Comparison of ENCODE assay signal across 19 cellular contexts in the genomic region with DNA sequence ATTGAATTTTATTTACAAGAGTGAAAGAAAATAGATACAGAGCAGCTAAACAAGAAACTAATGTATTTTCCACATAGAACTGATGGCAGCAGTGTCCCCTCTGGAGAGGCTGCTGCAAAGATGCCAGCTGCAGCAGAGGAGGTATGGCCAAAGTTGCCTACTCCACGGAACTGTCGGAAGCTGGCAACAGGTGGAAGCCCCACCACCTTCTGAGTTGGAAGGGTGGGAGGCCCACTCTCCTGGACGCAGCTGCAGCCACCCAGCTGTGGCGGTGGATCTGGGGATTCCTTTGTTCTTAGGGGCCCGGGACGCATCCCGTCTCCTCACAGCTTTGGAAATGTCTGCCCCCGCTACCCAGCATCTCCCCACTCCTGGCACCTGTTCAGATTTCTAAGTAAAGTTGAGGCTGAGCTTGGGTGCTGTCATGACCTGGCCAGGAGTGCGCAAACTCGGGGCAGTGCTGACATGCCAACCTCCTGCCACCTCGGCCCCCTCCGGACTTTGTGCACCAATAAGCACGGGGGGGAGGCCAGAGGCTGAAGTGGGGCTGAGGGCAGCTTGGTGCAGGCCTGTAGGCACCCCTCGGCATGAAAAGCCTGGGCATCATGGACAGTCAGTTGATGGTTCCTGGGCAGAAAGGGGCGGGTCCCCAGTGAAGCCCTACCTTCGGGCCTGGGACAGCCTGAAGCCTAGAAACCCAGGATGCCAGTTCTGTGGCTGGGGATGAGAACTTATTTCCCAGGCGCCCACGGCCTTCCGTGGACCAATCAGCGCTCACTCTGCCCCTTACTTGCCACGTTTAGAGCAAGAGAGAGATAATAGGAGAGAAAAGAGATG.
"Had no signal": no experiment of that assay in that cellular context is flagged by ENCODE, and none has a peak within 500 bp of the region (broad histone marks: within the 10 kb centered on the region; RNA-seq: fewer than 3 reads in every experiment).

No MANE protein-coding gene starts in this region.

- H3K36me3 Mint-ChIP-seq: type B pancreatic cell had no signal

- H3K9me3 ChIP-seq: gastrocnemius medialis, neutrophil, thoracic aorta had no signal

- H3K4me1 Mint-ChIP-seq: naive thymus-derived CD4-positive, alpha-beta T cell; nephron progenitor cell had no signal

- ATAC-seq: effector memory CD8-positive, alpha-beta T cell; gastrocnemius medialis; heart right ventricle; left lobe of liver; naive thymus-derived CD4-positive, alpha-beta T cell had no signal

- H3K4me3 Mint-ChIP-seq: effector memory CD8-positive, alpha-beta T cell; naive thymus-derived CD4-positive, alpha-beta T cell; nephron progenitor cell; type B pancreatic cell had no signal

- H3K27ac ChIP-seq: epithelial cell of prostate, esophagus muscularis mucosa, gastrocnemius medialis, heart right ventricle, neutrophil, stomach, thoracic aorta had no signal

- H3K27ac Mint-ChIP-seq: effector memory CD8-positive, alpha-beta T cell; naive thymus-derived CD4-positive, alpha-beta T cell; nephron progenitor cell; type B pancreatic cell had no signal

- H3K27me3 ChIP-seq: esophagus muscularis mucosa, gastrocnemius medialis, heart right ventricle, neutrophil, stomach had no signal

- H3K36me3 ChIP-seq: esophagus muscularis mucosa, gastrocnemius medialis, heart right ventricle, neutrophil, stomach, thoracic aorta had no signal

- H3K27me3 Mint-ChIP-seq: effector memory CD8-positive, alpha-beta T cell; naive thymus-derived CD4-positive, alpha-beta T cell; type B pancreatic cell had no signal

- DNase-seq: central memory CD4-positive, alpha-beta T cell; effector memory CD8-positive, alpha-beta T cell; gastrocnemius medialis; hypothalamus; mesenchymal stem cell; naive thymus-derived CD4-positive, alpha-beta T cell; small intestine; stimulated activated CD4-positive, alpha-beta T cell treated with anti-CD3 and anti-CD28 coated beads, Interleukin-2, amount 100 ng/mL, for 48 hours; stomach; substantia nigra had no signal

- H3K4me3 ChIP-seq: esophagus muscularis mucosa, gastrocnemius medialis, heart right ventricle, lung, stomach, thoracic aorta had no signal

- H3K4me1 ChIP-seq: esophagus muscularis mucosa, gastrocnemius medialis, heart right ventricle, stomach had no signal
